In genomic region chr17:73613271-73613941, GRCh38 we compare ENCODE assay signal across 14 cellular contexts. TPM values are rescaled to one million over a fixed set of nuclear protein-coding genes. Genes with fewer than 3 reads are reported as not detected.
DNase-seq lines count a peak whose midpoint lies in the region; ATAC-seq and TF ChIP-seq lines count a peak whose summit lies in the region.
"Had no signal": no experiment of that assay in that cellular context is flagged by ENCODE, and none has a peak within 500 bp of the region (broad histone marks: within the 10 kb centered on the region; RNA-seq: fewer than 3 reads in every experiment).

No MANE protein-coding gene starts in this region.

- H4K20me1 ChIP-seq in mammary epithelial cell (ENCODE audit: insufficient read depth, low read length) = no peaks in the 10 kb centered on the region
- H4K20me1 ChIP-seq in smooth muscle cell (ENCODE audit: low read depth) = no peaks in the 10 kb centered on the region

- H3K4me2 ChIP-seq in mammary epithelial cell (ENCODE audit: insufficient read depth, low read depth, low read length) = peak overlapping the region; percentile 70
- peak overlapping the region; percentile 61 for H3K4me2 ChIP-seq in smooth muscle cell

- no peaks in the 10 kb centered on the region for H3K9me3 ChIP-seq in mammary epithelial cell (replicated peaks; ENCODE audit: insufficient read depth, low read length)
- no peaks in the 10 kb centered on the region for H3K9me3 ChIP-seq in smooth muscle cell (replicated peaks; ENCODE audit: low read depth)
- H3K9me3 ChIP-seq: ascending aorta had no signal

- H3K27ac ChIP-seq in mammary epithelial cell (ENCODE audit: insufficient read depth, low read depth, low read length) (peak overlapping the region; percentile 84), smooth muscle cell (ENCODE audit: low read depth) (peak overlapping the region; percentile 92)
- H3K27ac ChIP-seq: ascending aorta, SK-N-MC had no signal

- peaks cover 57% of the 10 kb centered on the region for H3K79me2 ChIP-seq in mammary epithelial cell (ENCODE audit: insufficient read depth, low read length)
- H3K79me2 ChIP-seq in smooth muscle cell (ENCODE audit: low read depth) = peaks cover 3% of the 10 kb centered on the region

- CTCF ChIA-PET in mammary epithelial cell (lab: Charles Lee; ENCODE audit: low non-redundant PET) = no interaction called here

- H3K9ac ChIP-seq in mammary epithelial cell (ENCODE audit: insufficient read depth, low read length) = no peak overlapping the region
- peak overlapping the region; percentile 84 for H3K9ac ChIP-seq in smooth muscle cell (ENCODE audit: low read depth)

- intact Hi-C loops in mammary epithelial cell (cut with micrococcal nuclease) = no loop called here

- dilution Hi-C loops in mammary epithelial cell (cut with HindIII; ENCODE audit: low sequenced_read_pairs) = no loop called here

- H2AFZ ChIP-seq in mammary epithelial cell (ENCODE audit: low read depth, low read length) = peak overlapping the region; percentile 70
- no peak overlapping the region for H2AFZ ChIP-seq in smooth muscle cell (ENCODE audit: low read depth)

- DNase-seq in NCI-H524 (lab: John Stamatoyannopoulos, UW) (peak; percentile 95 to 99), mammary epithelial cell (no peak), islet precursor cell (peak; percentile 88), smooth muscle cell (lab: John Stamatoyannopoulos, UW; ENCODE audit: unreplicated experiment) (no peak), EL (no peak)
- DNase-seq: activated CD8-positive, alpha-beta T cell treated with anti-CD3 and anti-CD28 coated beads for 36 hours; KG1; NCI-H446; stimulated activated CD4-positive, alpha-beta T cell treated with anti-CD3 and anti-CD28 coated beads, Interleukin-12 subunit alpha, Interleukin-12 subunit beta, amount 100 ng/mL, for 4 hours; stimulated activated naive CD8-positive, alpha-beta T cell treated with anti-CD3 and anti-CD28 coated beads, Interleukin-15, amount 100 ng/mL, for 72 hours had no signal

- H3K36me3 ChIP-seq in mammary epithelial cell (ENCODE audit: insufficient read depth, low read length) (no peaks in the 10 kb centered on the region), smooth muscle cell (ENCODE audit: low read depth) (no peaks in the 10 kb centered on the region)
- H3K36me3 ChIP-seq: ascending aorta had no signal

- ATAC-seq in HG03439 (IDR thresholded peaks at IDR 0.05; ENCODE audit: unreplicated experiment) (no peak), HG02870 (IDR thresholded peaks at IDR 0.05; ENCODE audit: unreplicated experiment) (no peak)
- ATAC-seq: activated CD8-positive, alpha-beta T cell treated with anti-CD3 and anti-CD28 coated beads for 36 hours; stimulated activated naive CD8-positive, alpha-beta T cell treated with anti-CD3 and anti-CD28 coated beads, Interleukin-15, amount 100 ng/mL, for 72 hours had no signal

- WGBS in mammary epithelial cell (ENCODE audit: low coverage, missing lambda C conversion rate) = no CpG with 5 or more reads among the region's 20 CpGs
- WGBS in smooth muscle cell (ENCODE audit: low lambda C conversion rate) = 2% methylated on average over 13 of the region's 20 CpGs

- no peak overlapping the region for H3K4me3 ChIP-seq in mammary epithelial cell (replicated peaks in 1 of 3; ENCODE audit: insufficient read depth in 1 of 3, low read depth in 2 of 3, low read length in 3 of 3)
- no peak overlapping the region for H3K4me3 ChIP-seq in smooth muscle cell
- H3K4me3 ChIP-seq: ascending aorta, SK-N-MC had no signal

- no TSS peak for BruUV-seq in mammary epithelial cell (replicated peaks; lab: Mats Ljungman, UMichigan)

- H3K4me1 ChIP-seq in mammary epithelial cell (ENCODE audit: insufficient read depth, low read length) (peaks cover 26% of the 10 kb centered on the region), smooth muscle cell (ENCODE audit: low read depth) (peaks cover 76% of the 10 kb centered on the region)
- H3K4me1 ChIP-seq: ascending aorta had no signal

- in situ Hi-C loops in mammary epithelial cell (cut with MboI; ENCODE audit: low sequenced_read_pairs in 2 of 2) = no loop called here

- H3K27me3 ChIP-seq in mammary epithelial cell (ENCODE audit: insufficient read depth, low read length) (no peaks in the 10 kb centered on the region), smooth muscle cell (ENCODE audit: low read depth) (no peaks in the 10 kb centered on the region)
- H3K27me3 ChIP-seq: ascending aorta had no signal

- peaks cover 11% of the 10 kb centered on the region for H3F3A ChIP-seq in smooth muscle cell (ENCODE audit: low read depth)

- TF ChIP-seq CTCF in mammary epithelial cell (conservative IDR thresholded peaks at IDR 0.05 in 1 of 2, IDR thresholded peaks at IDR 0.05 in 1 of 2; ENCODE audit: extremely low read depth in 1 of 2, insufficient read depth in 1 of 2, low read depth in 1 of 2, low read length in 2 of 2) = no peak
- no peak for TF ChIP-seq CTCF in smooth muscle cell (IDR thresholded peaks at IDR 0.05; ENCODE audit: borderline replicate concordance, insufficient read depth, poor library complexity, severe bottlenecking)

RNA-seq across cellular contexts. Expression of gene SDK2, which starts 30.8 kb away (rescaled TPM):
- 10 to 100 TPM; 31.5 to 64.2 TPM for total RNA-seq in mammary epithelial cell
- 6.3 TPM for polyA plus RNA-seq in mammary epithelial cell
- 15.6 TPM for polyA minus RNA-seq in mammary epithelial cell
- 6.5 and 7.5 TPM in 2 replicates for total RNA-seq in smooth muscle cell
- 4.6 and 5.7 TPM in 2 replicates for polyA plus RNA-seq in smooth muscle cell

Comparison
In these comparisons a context has a peak if more than half of its experiments do, and no peak if none do; other contexts are left out.
1. DNase-seq: peak in NCI-H524 (2 of 2) and islet precursor cell (single experiment); none in mammary epithelial cell (single experiment), smooth muscle cell (single experiment) and EL (single experiment).